Comparison of ENCODE assay signal across 8 cellular contexts in genomic region chr1:247487057-247487456, GRCh38. TPM values are rescaled to one million over a fixed set of nuclear protein-coding genes. Genes with fewer than 3 reads are reported as not detected.
DNase-seq lines count a peak whose midpoint lies in the region; ATAC-seq and TF ChIP-seq lines count a peak whose summit lies in the region.

No MANE protein-coding gene starts in this region.

- peak; percentile 73 for TF ChIP-seq CTCF in C4-2B (conservative IDR thresholded peaks at IDR 0.05)
- TF ChIP-seq CTCF in GM13976 (IDR thresholded peaks at IDR 0.05; ENCODE audit: borderline replicate concordance, control extremely low read depth, extremely low read depth, insufficient read depth, missing control alignments), result peak; percentile 52
- peak; percentile 46; the same call in 1 of the 2 replicates for TF ChIP-seq CTCF in OCI-LY1 (IDR thresholded peaks at IDR 0.05; ENCODE audit: low read length)
- TF ChIP-seq CTCF in adrenal gland (IDR thresholded peaks at IDR 0.05), result peak in 4 of 6 experiments; percentile 42 to 60 (median 50)

- H3K9me3 Mint-ChIP-seq in stimulated activated naive CD8-positive, alpha-beta T cell treated with anti-CD3 and anti-CD28 coated beads, Interleukin-15, amount 100 ng/mL, for 72 hours, result no peaks in the 10 kb centered on the region

- no peak overlapping the region for H3K4me3 ChIP-seq in OCI-LY1 (ENCODE audit: low read depth, low read length, poor library complexity, severe bottlenecking)
- H3K4me3 ChIP-seq in adrenal gland, result no peak overlapping the region

- no peak overlapping the region for H3K27ac Mint-ChIP-seq in stimulated activated naive CD8-positive, alpha-beta T cell treated with anti-CD3 and anti-CD28 coated beads, Interleukin-15, amount 100 ng/mL, for 72 hours

- H3K27me3 ChIP-seq in OCI-LY1 (ENCODE audit: insufficient read depth, low read length) (no peaks in the 10 kb centered on the region), adrenal gland (no peaks in the 10 kb centered on the region)

- peaks cover 20% of the 10 kb centered on the region for H3K27me3 Mint-ChIP-seq in stimulated activated naive CD8-positive, alpha-beta T cell treated with anti-CD3 and anti-CD28 coated beads, Interleukin-15, amount 100 ng/mL, for 72 hours

- H3K36me3 ChIP-seq in OCI-LY1 (ENCODE audit: insufficient read depth, low read length) (no peaks in the 10 kb centered on the region), adrenal gland (replicated peaks in 1 of 2) (no peaks in the 10 kb centered on the region)

- no peaks in the 10 kb centered on the region for H3K4me1 ChIP-seq in OCI-LY1 (ENCODE audit: insufficient read depth, low read length, severe bottlenecking)
- no peaks in the 10 kb centered on the region for H3K4me1 ChIP-seq in adrenal gland (replicated peaks in 1 of 2)

- H3K9ac ChIP-seq in OCI-LY1 (ENCODE audit: low read length), result no peak overlapping the region

- H2AFZ ChIP-seq in OCI-LY1 (ENCODE audit: low read length), result no peak overlapping the region

- H3F3A ChIP-seq in OCI-LY1 (ENCODE audit: insufficient read depth, low read length), result no peaks in the 10 kb centered on the region

- no peaks in the 10 kb centered on the region for H3K79me2 ChIP-seq in OCI-LY1 (ENCODE audit: insufficient read depth, low read length)

- H3K9me3 ChIP-seq in OCI-LY1 (ENCODE audit: low read length) (no peaks in the 10 kb centered on the region), adrenal gland (replicated peaks in 1 of 3) (no peaks in the 10 kb centered on the region)

- TF ChIP-seq POLR2A in adrenal gland (IDR thresholded peaks at IDR 0.05), result no peak

- no peak overlapping the region for H3K27ac ChIP-seq in C4-2B
- H3K27ac ChIP-seq in OCI-LY1 (ENCODE audit: low read depth, low read length, poor library complexity, severe bottlenecking), result no peak overlapping the region
- H3K27ac ChIP-seq in adrenal gland, result no peak overlapping the region

- H3K9me2 ChIP-seq in OCI-LY1 (ENCODE audit: low read depth, low read length), result no peaks in the 10 kb centered on the region

- in situ Hi-C loops in GM13976 (cut with MboI; ENCODE audit: low sequenced_read_pairs, unreplicated experiment), result loop anchor here (10.0 kb wide), 1 partner anchor 112 kb away; no protein-coding TSS in a partner anchor

- no peaks in the 10 kb centered on the region; the same call in 1 of the 2 replicates for H4K20me1 ChIP-seq in OCI-LY1 (ENCODE audit: insufficient read depth, low read length)

- ATAC-seq in HG03039 (IDR thresholded peaks at IDR 0.05; ENCODE audit: unreplicated experiment) (peak; percentile 83), GM18873 (IDR thresholded peaks at IDR 0.05; ENCODE audit: low FRiP score, unreplicated experiment) (no peak)
- ATAC-seq in stimulated activated naive CD8-positive, alpha-beta T cell treated with anti-CD3 and anti-CD28 coated beads, Interleukin-15, amount 100 ng/mL, for 72 hours, result peak; percentile 78

- intact Hi-C loops in adrenal gland (cut with DNase I), result loop anchor here in 1 of 2 donors (10.0 kb wide), 1 partner anchor 102 kb away; no protein-coding TSS in a partner anchor

- no peaks in the 10 kb centered on the region for H3K4me1 Mint-ChIP-seq in stimulated activated naive CD8-positive, alpha-beta T cell treated with anti-CD3 and anti-CD28 coated beads, Interleukin-15, amount 100 ng/mL, for 72 hours

- H3K4me2 ChIP-seq in OCI-LY1 (ENCODE audit: low read length), result no peak overlapping the region

- DNase-seq in GM13976 (ENCODE audit: low spot score), result peak; percentile 72
- peak in 2 of 7 donors; percentile 19 to 21 for DNase-seq in adrenal gland
- DNase-seq in iPS-NIHi11 (ENCODE audit: low spot score), result peak; percentile 66
- peak; percentile 18 for DNase-seq in stimulated activated naive CD8-positive, alpha-beta T cell treated with anti-CD3 and anti-CD28 coated beads, Interleukin-15, amount 100 ng/mL, for 72 hours

- no peak overlapping the region for H3K4me3 Mint-ChIP-seq in stimulated activated naive CD8-positive, alpha-beta T cell treated with anti-CD3 and anti-CD28 coated beads, Interleukin-15, amount 100 ng/mL, for 72 hours

RNA-seq across cellular contexts. Expression of gene OR2B11, which starts 29.2 kb away (rescaled TPM):
- not detected for total RNA-seq in adrenal gland
- polyA plus RNA-seq in adrenal gland, result under 1 TPM in 1 of 3 donors, not detected in 2; 0.08 TPM

RNA-seq across cellular contexts. Expression of gene OR2C3, which starts 49.2 kb away (rescaled TPM):
- not detected for total RNA-seq in adrenal gland
- polyA plus RNA-seq in adrenal gland, result under 1 TPM in 1 of 3 donors, not detected in 2; 0.02 TPM
